Comparison of ENCODE assay signal across 2 cellular contexts in the genomic region with DNA sequence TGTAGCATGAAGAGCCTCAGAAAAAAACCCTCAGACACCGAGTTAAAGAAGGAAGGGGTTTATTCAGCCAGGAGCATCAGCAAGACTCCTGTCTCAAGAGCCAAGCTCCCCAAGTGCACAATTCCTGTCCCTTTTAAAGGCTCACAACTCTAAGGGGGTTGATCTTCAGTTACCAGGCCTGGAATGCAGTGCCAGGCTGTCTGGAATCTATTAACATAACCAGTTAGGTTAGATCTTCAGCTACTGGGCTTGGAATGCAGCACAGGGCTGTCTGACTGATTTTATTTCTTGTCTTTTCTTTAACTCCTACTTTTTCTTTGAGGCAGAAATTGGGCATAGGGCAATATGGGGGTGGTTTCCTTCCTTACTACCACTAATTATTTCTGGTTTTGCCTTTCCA. TPM values are rescaled to one million over a fixed set of nuclear protein-coding genes. Genes with fewer than 3 reads are reported as not detected.
"Had no signal": no experiment of that assay in that cellular context is flagged by ENCODE, and none has a peak within 500 bp of the region (broad histone marks: within the 10 kb centered on the region; RNA-seq: fewer than 3 reads in every experiment).

No MANE protein-coding gene starts in this region.

RNA-seq across cellular contexts. Expression of gene HTR1F, which starts 51.6 kb away (rescaled TPM):
- total RNA-seq: HepG2, HT1080 had no signal
